1 cellular context compared by ENCODE assay signal in the genomic region with DNA sequence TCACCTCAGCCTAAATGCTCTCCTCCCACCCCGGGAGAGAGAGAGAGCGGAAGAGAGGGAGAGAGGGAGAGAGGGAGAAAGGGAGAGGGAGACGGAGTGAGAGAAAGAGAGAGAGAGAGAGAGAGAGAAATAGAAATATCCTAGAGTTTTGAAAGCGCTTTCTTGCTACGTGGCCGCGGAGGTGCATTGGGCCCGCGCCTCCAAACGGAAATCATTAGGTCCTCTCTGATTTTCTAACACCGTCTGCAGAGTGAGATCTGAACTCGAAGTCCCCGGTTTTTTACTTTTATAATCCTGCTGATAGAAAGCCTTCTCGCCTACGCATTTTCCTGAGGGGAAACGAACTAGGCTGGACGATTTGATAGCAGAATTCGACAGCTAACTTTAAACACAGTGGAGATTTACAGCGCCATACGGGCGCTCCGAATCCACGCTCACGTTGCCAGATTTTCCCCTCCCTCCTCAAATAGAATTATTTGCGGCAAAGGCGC.
TF ChIP-seq lines count a peak whose summit lies in the region.

No MANE protein-coding gene starts in this region.

TF ChIP-seq in H1, 55 proteins besides CTCF, POLR2A, EP300 and RAD21:
- TF ChIP-seq NRF1 (IDR thresholded peaks at IDR 0.05; ENCODE audit: low read depth, low read length) = no peak
- peak; percentile 89 for TF ChIP-seq EZH2 (IDR thresholded peaks at IDR 0.05; ENCODE audit: low read depth, low read length, severe bottlenecking)
- TF ChIP-seq HDAC2 (IDR thresholded peaks at IDR 0.05; ENCODE audit: borderline replicate concordance in 1 of 2, low read depth in 2 of 2, low read length in 2 of 2) = no peak
- peak; percentile 69 for TF ChIP-seq CTBP2 (IDR thresholded peaks at IDR 0.05; ENCODE audit: borderline replicate concordance, insufficient read depth, insufficient read length, low read length)
